Comparison of ENCODE assay signal across 9 cellular contexts in the genomic region with DNA sequence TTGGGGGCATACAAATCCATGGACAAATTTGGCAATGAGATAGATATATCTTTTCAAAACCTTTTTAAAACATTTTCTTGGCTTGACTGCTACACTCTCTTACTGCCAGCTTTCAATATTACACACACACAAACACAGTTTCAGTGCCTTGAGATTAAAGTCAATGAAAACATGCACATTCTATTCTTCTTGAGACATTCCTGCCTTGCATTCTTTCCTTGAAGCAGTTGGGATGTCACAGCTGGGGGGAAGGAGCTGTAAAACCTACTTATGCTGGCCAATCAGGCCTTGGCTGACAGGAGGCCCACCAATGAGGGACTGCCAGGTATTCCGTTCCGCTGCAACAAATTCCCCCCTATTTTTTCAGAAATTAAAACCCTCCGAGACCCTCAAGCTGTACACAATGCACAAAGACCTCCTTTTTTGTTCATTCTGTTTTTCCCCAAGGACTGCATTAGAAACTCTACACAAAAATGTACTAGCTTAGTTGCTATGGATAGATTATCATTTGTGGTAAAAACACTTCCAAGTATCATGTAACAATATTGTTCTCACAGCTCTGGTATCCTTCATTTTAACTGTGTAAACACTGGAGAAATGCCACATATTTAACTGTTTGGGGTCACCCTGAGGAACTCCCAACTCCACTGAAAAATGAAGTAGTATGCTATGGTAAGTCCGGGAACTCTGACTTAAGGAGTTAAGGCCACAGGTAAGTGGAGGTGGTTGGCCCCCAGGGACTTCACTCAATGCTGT. TPM values are rescaled to one million over a fixed set of nuclear protein-coding genes. Genes with fewer than 3 reads are reported as not detected.
A peak's percentile ranks its signal among the peaks of the same experiment; 100 is the strongest.
DNase-seq lines count a peak whose midpoint lies in the region; TF ChIP-seq lines count a peak whose summit lies in the region.
"Had no signal": no experiment of that assay in that cellular context is flagged by ENCODE, and none has a peak within 500 bp of the region (broad histone marks: within the 10 kb centered on the region; RNA-seq: fewer than 3 reads in every experiment).

No MANE protein-coding gene starts in this region.

- H3K36me3 ChIP-seq in adrenal gland (replicated peaks in 1 of 2) (peaks cover 0 to 18% of the 10 kb centered on the region in 2 donors), right atrium auricular region (peaks cover 61% of the 10 kb centered on the region), prostate gland (no peaks in the 10 kb centered on the region)

- TF ChIP-seq CTCF in adrenal gland (IDR thresholded peaks at IDR 0.05) (no peak), right atrium auricular region (IDR thresholded peaks at IDR 0.05) (no peak), prostate gland (IDR thresholded peaks at IDR 0.05) (no peak), CD14-positive monocyte (IDR thresholded peaks at IDR 0.05) (no peak)

- H3K9me3 ChIP-seq in adrenal gland (replicated peaks in 1 of 3) (no peaks in the 10 kb centered on the region), right atrium auricular region (no peaks in the 10 kb centered on the region), prostate gland (no peaks in the 10 kb centered on the region)

- H3K4me1 ChIP-seq in adrenal gland (replicated peaks in 1 of 2) (peaks cover 34 to 85% of the 10 kb centered on the region in 2 donors), right atrium auricular region (peaks cover 0 to 100% of the 10 kb centered on the region in 2 donors), prostate gland (replicated peaks) (peaks cover 15% of the 10 kb centered on the region)

- no peak overlapping the region for H3K27ac Mint-ChIP-seq in CD14-positive monocyte
- H3K27ac Mint-ChIP-seq: naive thymus-derived CD8-positive, alpha-beta T cell had no signal

- H3K27me3 ChIP-seq in adrenal gland, result no peaks in the 10 kb centered on the region
- H3K27me3 ChIP-seq in right atrium auricular region, result no peaks in the 10 kb centered on the region
- H3K27me3 ChIP-seq in prostate gland (replicated peaks; ENCODE audit: insufficient read depth), result no peaks in the 10 kb centered on the region

- peak overlapping the region in 4 of 5 donors; percentile 6 to 79 (median 32) for H3K27ac ChIP-seq in adrenal gland
- peak overlapping the region; percentile 54 to 61 for H3K27ac ChIP-seq in right atrium auricular region
- peak overlapping the region; percentile 1 to 21 for H3K27ac ChIP-seq in prostate gland

- no peaks in the 10 kb centered on the region for H3K9me3 Mint-ChIP-seq in CD14-positive monocyte
- H3K9me3 Mint-ChIP-seq: naive thymus-derived CD8-positive, alpha-beta T cell had no signal

- DNase-seq in ELF-1 (ENCODE audit: low read depth, low spot score), result peak; percentile 54
- no peak for DNase-seq in adrenal gland
- DNase-seq in right atrium auricular region (ENCODE audit: low spot score), result no peak
- DNase-seq in prostate gland (ENCODE audit: low spot score), result no peak
- DNase-seq in ecto neural progenitor cell (ENCODE audit: low spot score), result no peak
- no peak for DNase-seq in CD14-positive monocyte (ENCODE audit: low spot score)
- DNase-seq in activated CD8-positive, alpha-beta memory T cell treated with anti-CD3 and anti-CD28 coated beads for 24 hours, result no peak
- DNase-seq in NCI-H2029 (lab: John Stamatoyannopoulos, UW), result no peak
- DNase-seq: naive thymus-derived CD8-positive, alpha-beta T cell had no signal

- no peaks in the 10 kb centered on the region for H3K4me1 Mint-ChIP-seq in CD14-positive monocyte
- H3K4me1 Mint-ChIP-seq: naive thymus-derived CD8-positive, alpha-beta T cell had no signal

- 73 to 91% (median 78%) methylated on average over 4 of the region's 4 CpGs for WGBS in adrenal gland, 4 donors
- WGBS in prostate gland, result 75% methylated on average over 4 of the region's 4 CpGs

- intact Hi-C loops in adrenal gland (cut with DNase I) (no loop called here), prostate gland (cut with DNase I) (no loop called here), CD14-positive monocyte (cut with micrococcal nuclease) (no loop called here)

- TF ChIP-seq POLR2A in adrenal gland (IDR thresholded peaks at IDR 0.05) (no peak), prostate gland (IDR thresholded peaks at IDR 0.05) (no peak)

- no peak overlapping the region for H3K4me3 ChIP-seq in adrenal gland
- H3K4me3 ChIP-seq in right atrium auricular region, result no peak overlapping the region
- H3K4me3 ChIP-seq in prostate gland, result no peak overlapping the region

- peaks cover 0 to 2% (median 0%) of the 10 kb centered on the region in 3 donors for H3K27me3 Mint-ChIP-seq in CD14-positive monocyte (ENCODE audit: low read depth in 3 of 3)

- no peak overlapping the region for H3K4me3 Mint-ChIP-seq in CD14-positive monocyte
- H3K4me3 Mint-ChIP-seq: naive thymus-derived CD8-positive, alpha-beta T cell had no signal

- no peaks in the 10 kb centered on the region for H3K36me3 Mint-ChIP-seq in CD14-positive monocyte
- H3K36me3 Mint-ChIP-seq: naive thymus-derived CD8-positive, alpha-beta T cell had no signal

RNA-seq across cellular contexts. Expression of a gene that starts 18.5 kb away (rescaled TPM):
- total RNA-seq in adrenal gland (100 to 1,000 TPM; 295 to 625 (median 369) TPM), right atrium auricular region (100 to 1,000 TPM; 327 to 380 TPM), prostate gland (100 to 1,000 TPM; 212 to 265 TPM)
- polyA plus RNA-seq in adrenal gland (100 to 1,000 TPM in 1 of 3 donors, 10 to 100 TPM in 2; 45.6 to 176 (median 64.2) TPM), CD14-positive monocyte (under 1 TPM; 0.13 to 0.44 TPM)
